ENCODE assay signal across 22 cellular contexts in genomic region chr3:196320110-196320509, GRCh38. TPM values are rescaled to one million over a fixed set of nuclear protein-coding genes. Genes with fewer than 3 reads are reported as not detected.
DNase-seq lines count a peak whose midpoint lies in the region; ATAC-seq, FAIRE-seq and TF ChIP-seq lines count a peak whose summit lies in the region.
"Had no signal": no experiment of that assay in that cellular context is flagged by ENCODE, and none has a peak within 500 bp of the region (broad histone marks: within the 10 kb centered on the region; RNA-seq: fewer than 3 reads in every experiment).

No MANE protein-coding gene starts in this region.

- H3K4me1 Mint-ChIP-seq in brain: peaks cover 14% of the 10 kb centered on the region

- DNase-seq in NCI-H2171 treated with DMSO at 0.1 percent for 48 hours (lab: John Stamatoyannopoulos, UW) (peak; percentile 59), NCI-H2171 (lab: John Stamatoyannopoulos, UW) (no peak), HPDE6-E6E7 (ENCODE audit: extremely low spot score) (peak; percentile 65), lower lobe of right lung (peak; percentile 14), AML-193 (lab: John Stamatoyannopoulos, UW) (no peak), erythroblast (lab: John Stamatoyannopoulos, UW) (no peak), pancreas (no peak)
- DNase-seq: activated CD4-positive, alpha-beta T cell treated with anti-CD3 and anti-CD28 coated beads, Interleukin-2, amount 10 ng/mL, durations not matched to agents 24 days and 14 days; CD4-positive, alpha-beta memory T cell; effector memory CD8-positive, alpha-beta T cell; retina; stimulated activated CD4-positive, alpha-beta T cell treated with anti-CD3 and anti-CD28 coated beads, Interleukin-15, amount 100 ng/mL, for 24 hours; stimulated activated naive CD8-positive, alpha-beta T cell treated with anti-CD3 and anti-CD28 coated beads, Interleukin-15, amount 100 ng/mL, for 72 hours; T1000 had no signal

- H3K36me3 Mint-ChIP-seq in brain: no peaks in the 10 kb centered on the region
- H3K36me3 Mint-ChIP-seq: memory B cell had no signal

- H3K4me3 ChIP-seq in lower lobe of right lung: no peak overlapping the region
- no peak overlapping the region for H3K4me3 ChIP-seq in pancreas
- H3K4me3 ChIP-seq: neural progenitor cell, vagina had no signal

- H3K9me3 ChIP-seq in lower lobe of right lung: no peaks in the 10 kb centered on the region
- H3K9me3 ChIP-seq in pancreas: no peaks in the 10 kb centered on the region
- H3K9me3 ChIP-seq: vagina had no signal

- H3K27me3 Mint-ChIP-seq in brain: peaks cover 15% of the 10 kb centered on the region
- H3K27me3 Mint-ChIP-seq: activated CD4-positive, alpha-beta T cell treated with anti-CD3 and anti-CD28 coated beads, Interleukin-2, amount 10 ng/mL, durations not matched to agents 24 days and 14 days; CD4-positive, alpha-beta memory T cell; central memory CD8-positive, alpha-beta T cell; effector memory CD8-positive, alpha-beta T cell; memory B cell; stimulated activated naive CD8-positive, alpha-beta T cell treated with anti-CD3 and anti-CD28 coated beads, Interleukin-15, amount 100 ng/mL, for 72 hours had no signal

- TF ChIP-seq CTCF in brain (conservative IDR thresholded peaks at IDR 0.05) (no peak), lower lobe of right lung (IDR thresholded peaks at IDR 0.05) (no peak), pancreas (IDR thresholded peaks at IDR 0.05) (no peak)

- H3K27me3 ChIP-seq in lower lobe of right lung (ENCODE audit: low read depth) (no peaks in the 10 kb centered on the region), pancreas (no peaks in the 10 kb centered on the region)
- H3K27me3 ChIP-seq: neural progenitor cell, vagina had no signal

- ATAC-seq in lower lobe of right lung (no peak), pancreas (no peak)
- ATAC-seq: effector memory CD8-positive, alpha-beta T cell; stimulated activated naive CD8-positive, alpha-beta T cell treated with anti-CD3 and anti-CD28 coated beads, Interleukin-15, amount 100 ng/mL, for 72 hours had no signal

- H3K27ac Mint-ChIP-seq in brain: peak overlapping the region in 3 of 5 experiments; percentile 24 to 68 (median 30)
- H3K27ac Mint-ChIP-seq: memory B cell; stimulated activated naive CD8-positive, alpha-beta T cell treated with anti-CD3 and anti-CD28 coated beads, Interleukin-15, amount 100 ng/mL, for 72 hours had no signal

- no peak for FAIRE-seq in pancreas (lab: Jason Lieb, UNC)
- FAIRE-seq: A204.1 had no signal

- H3K4me1 ChIP-seq in lower lobe of right lung (peaks cover 3% of the 10 kb centered on the region), pancreas (no peaks in the 10 kb centered on the region)
- H3K4me1 ChIP-seq: neural progenitor cell, vagina had no signal

- H3K27ac ChIP-seq in lower lobe of right lung: no peak overlapping the region
- no peak overlapping the region for H3K27ac ChIP-seq in pancreas
- H3K27ac ChIP-seq: neural progenitor cell, vagina had no signal

- 78 to 90% methylated on average over 4 of the region's 4 CpGs for WGBS in pancreas, 2 donors

- intact Hi-C loops in lower lobe of right lung (cut with DNase I): no loop called here
- intact Hi-C loops in pancreas (cut with DNase I): no loop called here

- no peaks in the 10 kb centered on the region for H3K36me3 ChIP-seq in lower lobe of right lung
- H3K36me3 ChIP-seq in pancreas: no peaks in the 10 kb centered on the region
- H3K36me3 ChIP-seq: neural progenitor cell, vagina had no signal

- TF ChIP-seq POLR2A in erythroblast (IDR thresholded peaks at IDR 0.05; ENCODE audit: low read length): no peak

- H3K4me3 Mint-ChIP-seq in brain: peak overlapping the region in 3 of 5 experiments; percentile 43 to 61 (median 48)

- H3K9me3 Mint-ChIP-seq in brain: peaks cover 0 to 2% (median 0%) of the 10 kb centered on the region in 5 experiments
- H3K9me3 Mint-ChIP-seq: activated CD4-positive, alpha-beta T cell treated with anti-CD3 and anti-CD28 coated beads, Interleukin-2, amount 10 ng/mL, durations not matched to agents 24 days and 14 days; central memory CD8-positive, alpha-beta T cell; effector memory CD8-positive, alpha-beta T cell; memory B cell; neural progenitor cell; stimulated activated naive CD8-positive, alpha-beta T cell treated with anti-CD3 and anti-CD28 coated beads, Interleukin-15, amount 100 ng/mL, for 72 hours had no signal

RNA-seq across cellular contexts. Expression of gene DYNLT2B, which starts 2.1 kb away (rescaled TPM):
- 49.2 TPM for polyA plus RNA-seq in brain (ENCODE audit: insufficient read depth, low read depth, low replicate concordance)
- 6.1 TPM for total RNA-seq in lower lobe of right lung
- 1 to 10 TPM; 2.2 to 4.0 (median 2.6) TPM for total RNA-seq in pancreas
- 10 to 100 TPM in 1 of 2 donors, 1 to 10 TPM in 1; 7.9 to 19.5 TPM for polyA plus RNA-seq in pancreas

RNA-seq across cellular contexts. Expression of gene TM4SF19, which starts 18.1 kb away (rescaled TPM):
- polyA plus RNA-seq in brain (ENCODE audit: insufficient read depth, low read depth, low replicate concordance): not detected
- total RNA-seq in lower lobe of right lung: 4.3 TPM
- total RNA-seq in pancreas: 1 to 10 TPM in 2 of 6 donors, not detected in 4; 1.9 to 2.4 TPM
- polyA plus RNA-seq in pancreas: under 1 TPM in 1 of 2 donors, not detected in 1; 0.99 TPM
- total RNA-seq: activated CD4-positive, alpha-beta T cell treated with anti-CD3 and anti-CD28 coated beads, Interleukin-2, amount 10 ng/mL, durations not matched to agents 24 days and 14 days; G401; vagina had no signal
- polyA plus RNA-seq: adipose tissue had no signal

RNA-seq across cellular contexts. Expression of gene PCYT1A, which starts 32.6 kb away (rescaled TPM):
- polyA plus RNA-seq in brain (ENCODE audit: insufficient read depth, low read depth, low replicate concordance) (14.2 TPM), pancreas (10 to 100 TPM; 15.7 to 16.8 TPM)
- total RNA-seq in lower lobe of right lung (56.1 TPM), pancreas (10 to 100 TPM; 14.1 to 26.0 (median 18.1) TPM)

Comparison
In these comparisons a context has a peak if more than half of its experiments do, and no peak if none do; other contexts are left out.
1. DNase-seq: peak in NCI-H2171 treated with DMSO at 0.1 percent for 48 hours (single experiment), HPDE6-E6E7 (single experiment) and lower lobe of right lung (single experiment); none in NCI-H2171 (single experiment), AML-193 (0 of 2), erythroblast (0 of 2) and pancreas (0 of 6).